ENCODE assay signal across 12 cellular contexts in the genomic region with DNA sequence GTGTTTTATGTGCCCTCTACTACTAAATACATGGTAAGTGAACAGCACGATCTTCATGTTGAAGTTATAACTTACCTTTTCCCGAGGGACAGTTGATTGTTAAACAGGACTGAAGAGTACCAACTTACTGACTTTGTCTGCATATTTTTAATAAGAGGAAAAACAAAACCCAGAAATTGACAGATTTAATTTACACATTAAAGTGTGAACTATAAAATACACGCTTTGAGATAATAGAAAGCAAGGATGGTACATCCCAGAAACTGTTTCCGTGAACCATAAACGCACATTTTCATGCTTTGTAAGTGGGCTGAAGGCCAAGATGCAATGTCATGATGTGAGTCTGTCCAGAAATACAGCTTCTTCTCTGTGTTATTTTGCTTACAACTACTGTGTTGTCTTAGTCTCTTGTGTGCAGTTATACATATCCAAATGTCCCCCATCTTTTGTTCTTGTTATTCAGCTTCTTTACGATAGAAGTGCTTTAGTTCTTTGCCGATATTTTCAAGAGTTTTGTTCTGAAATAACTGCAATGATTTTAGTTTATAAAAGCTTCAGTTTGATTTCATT.
DNase-seq lines count a peak whose midpoint lies in the region; ATAC-seq and TF ChIP-seq lines count a peak whose summit lies in the region.
"Had no signal": no experiment of that assay in that cellular context is flagged by ENCODE, and none has a peak within 500 bp of the region (broad histone marks: within the 10 kb centered on the region; RNA-seq: fewer than 3 reads in every experiment).

No MANE protein-coding gene starts in this region.

- H3K27me3 Mint-ChIP-seq in activated CD8-positive, alpha-beta T cell treated with anti-CD3 and anti-CD28 coated beads for 36 hours: no peaks in the 10 kb centered on the region
- no peaks in the 10 kb centered on the region for H3K27me3 Mint-ChIP-seq in activated CD8-positive, alpha-beta T cell treated with anti-CD3 and anti-CD28 coated beads, Interleukin-2, amount 10 ng/mL, durations not matched to agents 7 days and 5 days (ENCODE audit: low read depth)
- H3K27me3 Mint-ChIP-seq in chondrocyte (ENCODE audit: low read depth) (no peaks in the 10 kb centered on the region), osteocyte (ENCODE audit: unreplicated experiment) (no peaks in the 10 kb centered on the region)
- H3K27me3 Mint-ChIP-seq: activated naive CD8-positive, alpha-beta T cell treated with anti-CD3 and anti-CD28 coated beads, Interleukin-2, amount 10 ng/mL, durations not matched to agents 7 days and 5 days had no signal

- POLR2A ChIA-PET in activated CD8-positive, alpha-beta T cell treated with anti-CD3 and anti-CD28 coated beads for 36 hours (lab: Charles Lee): no interaction called here
- POLR2A ChIA-PET in activated CD8-positive, alpha-beta T cell treated with anti-CD3 and anti-CD28 coated beads, Interleukin-2, amount 10 ng/mL, durations not matched to agents 7 days and 5 days (lab: Charles Lee): interaction anchor here (0.6 kb wide), 2 partner anchors 13 to 208 kb away, joined by 3 to 5 read pairs; no protein-coding TSS in a partner anchor

- 67 to 81% (median 74%) methylated on average over 7 of the region's 7 CpGs for WGBS in spleen, 5 donors

- DNase-seq in activated CD8-positive, alpha-beta T cell treated with anti-CD3 and anti-CD28 coated beads for 36 hours: no peak
- no peak for DNase-seq in activated CD8-positive, alpha-beta T cell treated with anti-CD3 and anti-CD28 coated beads, Interleukin-2, amount 10 ng/mL, durations not matched to agents 7 days and 5 days
- peak; percentile 22 to 36 for DNase-seq in NCI-H446 (lab: John Stamatoyannopoulos, UW)
- no peak for DNase-seq in chondrocyte (ENCODE audit: low spot score)
- DNase-seq in osteocyte (ENCODE audit: extremely low spot score, unreplicated experiment): no peak
- no peak for DNase-seq in NCI-H524 treated with DMSO at 0.1 percent for 48 hours (lab: John Stamatoyannopoulos, UW)
- DNase-seq in spleen: no peak
- DNase-seq: activated naive CD8-positive, alpha-beta T cell treated with anti-CD3 and anti-CD28 coated beads, Interleukin-2, amount 10 ng/mL, durations not matched to agents 7 days and 5 days had no signal

- no peak overlapping the region for H3K4me3 ChIP-seq in spleen
- H3K4me3 ChIP-seq: pancreas, tibial nerve had no signal

- no peak for ATAC-seq in activated CD8-positive, alpha-beta T cell treated with anti-CD3 and anti-CD28 coated beads for 36 hours
- ATAC-seq in activated CD8-positive, alpha-beta T cell treated with anti-CD3 and anti-CD28 coated beads, Interleukin-2, amount 10 ng/mL, durations not matched to agents 7 days and 5 days: no peak
- ATAC-seq in GM18861 (IDR thresholded peaks at IDR 0.05; ENCODE audit: unreplicated experiment): no peak

- peaks cover 0 to 29% (median 15%) of the 10 kb centered on the region in 6 donors for H3K4me1 ChIP-seq in spleen

- H3K4me1 Mint-ChIP-seq in activated CD8-positive, alpha-beta T cell treated with anti-CD3 and anti-CD28 coated beads for 36 hours (ENCODE audit: low read depth): peaks cover 32% of the 10 kb centered on the region
- H3K4me1 Mint-ChIP-seq in activated CD8-positive, alpha-beta T cell treated with anti-CD3 and anti-CD28 coated beads, Interleukin-2, amount 10 ng/mL, durations not matched to agents 7 days and 5 days (ENCODE audit: low read depth): peaks cover 24% of the 10 kb centered on the region
- H3K4me1 Mint-ChIP-seq in chondrocyte (ENCODE audit: low read depth): peaks cover 42% of the 10 kb centered on the region
- H3K4me1 Mint-ChIP-seq in osteocyte (ENCODE audit: unreplicated experiment): peaks cover 54% of the 10 kb centered on the region

- no peak for TF ChIP-seq CTCF in activated CD8-positive, alpha-beta T cell treated with anti-CD3 and anti-CD28 coated beads for 36 hours (IDR thresholded peaks at IDR 0.05)
- TF ChIP-seq CTCF in chondrocyte (IDR thresholded peaks at IDR 0.05): no peak
- no peak for TF ChIP-seq CTCF in osteocyte (IDR thresholded peaks at IDR 0.05)
- TF ChIP-seq CTCF in spleen (IDR thresholded peaks at IDR 0.05 in 8 of 11, conservative IDR thresholded peaks at IDR 0.05 in 3 of 11): no peak

- H3K27ac ChIP-seq in spleen: no peak overlapping the region
- H3K27ac ChIP-seq: HL-60 had no signal

- H3K27me3 ChIP-seq in spleen (replicated peaks in 1 of 7): no peaks in the 10 kb centered on the region
- H3K27me3 ChIP-seq: pancreas, tibial nerve had no signal

- intact Hi-C loops in activated CD8-positive, alpha-beta T cell treated with anti-CD3 and anti-CD28 coated beads for 36 hours (cut with micrococcal nuclease): no loop called here
- intact Hi-C loops in spleen (cut with DNase I; ENCODE audit: low total_unique reads): no loop called here

- peak overlapping the region; percentile 6 for H3K27ac Mint-ChIP-seq in activated CD8-positive, alpha-beta T cell treated with anti-CD3 and anti-CD28 coated beads for 36 hours
- no peak overlapping the region for H3K27ac Mint-ChIP-seq in activated CD8-positive, alpha-beta T cell treated with anti-CD3 and anti-CD28 coated beads, Interleukin-2, amount 10 ng/mL, durations not matched to agents 7 days and 5 days
- H3K27ac Mint-ChIP-seq in chondrocyte (ENCODE audit: unreplicated experiment): peak overlapping the region; percentile 87
- H3K27ac Mint-ChIP-seq in osteocyte (ENCODE audit: unreplicated experiment): peak overlapping the region; percentile 80

- peaks cover 23% of the 10 kb centered on the region for H3K36me3 Mint-ChIP-seq in activated CD8-positive, alpha-beta T cell treated with anti-CD3 and anti-CD28 coated beads for 36 hours (ENCODE audit: low read depth)
- peaks cover 24% of the 10 kb centered on the region for H3K36me3 Mint-ChIP-seq in activated CD8-positive, alpha-beta T cell treated with anti-CD3 and anti-CD28 coated beads, Interleukin-2, amount 10 ng/mL, durations not matched to agents 7 days and 5 days (ENCODE audit: low read depth)
- H3K36me3 Mint-ChIP-seq in chondrocyte (ENCODE audit: low read depth) (peaks cover 3% of the 10 kb centered on the region), osteocyte (ENCODE audit: unreplicated experiment) (peaks cover 8% of the 10 kb centered on the region)

- H3K9me3 Mint-ChIP-seq in activated CD8-positive, alpha-beta T cell treated with anti-CD3 and anti-CD28 coated beads for 36 hours: no peaks in the 10 kb centered on the region
- no peaks in the 10 kb centered on the region for H3K9me3 Mint-ChIP-seq in activated CD8-positive, alpha-beta T cell treated with anti-CD3 and anti-CD28 coated beads, Interleukin-2, amount 10 ng/mL, durations not matched to agents 7 days and 5 days (ENCODE audit: insufficient read depth)
- H3K9me3 Mint-ChIP-seq in chondrocyte (ENCODE audit: low read depth): no peaks in the 10 kb centered on the region
- H3K9me3 Mint-ChIP-seq in osteocyte (ENCODE audit: unreplicated experiment): no peaks in the 10 kb centered on the region
- H3K9me3 Mint-ChIP-seq: activated naive CD8-positive, alpha-beta T cell treated with anti-CD3 and anti-CD28 coated beads, Interleukin-2, amount 10 ng/mL, durations not matched to agents 7 days and 5 days had no signal

- no peaks in the 10 kb centered on the region for H3K9me3 ChIP-seq in spleen
- H3K9me3 ChIP-seq: pancreas, tibial nerve had no signal

- CTCF ChIA-PET in activated CD8-positive, alpha-beta T cell treated with anti-CD3 and anti-CD28 coated beads for 36 hours (lab: Charles Lee): interaction anchor here (1.0 to 2.5 kb wide), 3 partner anchors 9 to 228 kb away, joined by 4 to 13 read pairs (median 7); no protein-coding TSS in a partner anchor
- CTCF ChIA-PET in activated CD8-positive, alpha-beta T cell treated with anti-CD3 and anti-CD28 coated beads, Interleukin-2, amount 10 ng/mL, durations not matched to agents 7 days and 5 days (lab: Charles Lee): interaction anchor here (0.9 to 3.0 kb wide), 4 partner anchors 9 to 228 kb away, joined by 3 to 16 read pairs (median 6); no protein-coding TSS in a partner anchor

- no peak for TF ChIP-seq POLR2A in spleen (IDR thresholded peaks at IDR 0.05)

- H3K36me3 ChIP-seq in spleen: peaks cover 0 to 51% (median 0%) of the 10 kb centered on the region in 6 donors
- H3K36me3 ChIP-seq: pancreas had no signal

- no peak overlapping the region for H3K4me3 Mint-ChIP-seq in activated CD8-positive, alpha-beta T cell treated with anti-CD3 and anti-CD28 coated beads for 36 hours
- H3K4me3 Mint-ChIP-seq in activated CD8-positive, alpha-beta T cell treated with anti-CD3 and anti-CD28 coated beads, Interleukin-2, amount 10 ng/mL, durations not matched to agents 7 days and 5 days: no peak overlapping the region
- no peak overlapping the region for H3K4me3 Mint-ChIP-seq in chondrocyte (ENCODE audit: unreplicated experiment)
- no peak overlapping the region for H3K4me3 Mint-ChIP-seq in osteocyte (ENCODE audit: unreplicated experiment)
- H3K4me3 Mint-ChIP-seq: activated naive CD8-positive, alpha-beta T cell treated with anti-CD3 and anti-CD28 coated beads, Interleukin-2, amount 10 ng/mL, durations not matched to agents 7 days and 5 days had no signal

Comparison
In these comparisons a context has a peak if more than half of its experiments do, and no peak if none do; other contexts are left out.
1. DNase-seq: peak in NCI-H446 (2 of 2); none in activated CD8-positive, alpha-beta T cell treated with anti-CD3 and anti-CD28 coated beads for 36 hours (single experiment), activated CD8-positive, alpha-beta T cell treated with anti-CD3 and anti-CD28 coated beads, Interleukin-2, amount 10 ng/mL, durations not matched to agents 7 days and 5 days (single experiment), chondrocyte (single experiment), osteocyte (single experiment), NCI-H524 treated with DMSO at 0.1 percent for 48 hours (single experiment) and spleen (single experiment).